8 cellular contexts compared by ENCODE assay signal in genomic region chr12:8242881-8243681, GRCh38. TPM values are rescaled to one million over a fixed set of nuclear protein-coding genes. Genes with fewer than 3 reads are reported as not detected.
DNase-seq lines count a peak whose midpoint lies in the region; ATAC-seq and FAIRE-seq lines count a peak whose summit lies in the region.
"Not testable (repeated sequence)": the region's sequence is repeated elsewhere in the genome, so short reads cannot be mapped to it uniquely, and the experiment has no call there.

No MANE protein-coding gene starts in this region.

- FAIRE-seq in RCC 7860 (lab: Jason Lieb, UNC) = peak; percentile 93

- peak overlapping the region; percentile 28; the same call in 1 of the 2 replicates for H2AFZ ChIP-seq in Karpas-422 (ENCODE audit: low read length)

- H3K27me3 Mint-ChIP-seq in activated T-cell treated with anti-CD3 and anti-CD28 coated beads, Interleukin-2, amount 50 U/mL, for 72 hours (ENCODE audit: low read depth) = not testable (repeated sequence)

- H3K4me3 ChIP-seq in Karpas-422 (ENCODE audit: low read length) (peak overlapping the region; percentile 74), esophagus (ENCODE audit: low read depth in 1 of 2, low read length in 2 of 2) (peak overlapping the region; percentile 67 to 82), mucosa of rectum (ENCODE audit: low read length in 2 of 2) (peak overlapping the region; percentile 76 to 77)

- peak overlapping the region; percentile 93 for H3K27ac Mint-ChIP-seq in activated T-cell treated with anti-CD3 and anti-CD28 coated beads, Interleukin-2, amount 50 U/mL, for 72 hours

- peak; percentile 87 for ATAC-seq in GM21723 (IDR thresholded peaks at IDR 0.05; ENCODE audit: unreplicated experiment)
- ATAC-seq in activated T-cell treated with anti-CD3 and anti-CD28 coated beads, Interleukin-2, amount 50 U/mL, for 72 hours (replicated peaks in 1 of 2) = peak; percentile 98 to 99

- not testable (repeated sequence) for H3K9me3 Mint-ChIP-seq in activated T-cell treated with anti-CD3 and anti-CD28 coated beads, Interleukin-2, amount 50 U/mL, for 72 hours

- H3K4me1 ChIP-seq in Karpas-422 (ENCODE audit: low read length) = peaks cover 13% of the 10 kb centered on the region
- H3K4me1 ChIP-seq in esophagus (ENCODE audit: control insufficient read depth in 2 of 2, insufficient read depth in 2 of 2, low read length in 1 of 2); mucosa of rectum (ENCODE audit: control insufficient read depth in 2 of 2, insufficient read depth in 2 of 2, low read length in 2 of 2): not testable (repeated sequence)

- H3K9ac ChIP-seq in Karpas-422 (ENCODE audit: low read length) (peak overlapping the region; percentile 75), mucosa of rectum (ENCODE audit: low read depth in 1 of 2, low read length in 2 of 2) (peak overlapping the region; percentile 41 to 82)

- not testable (repeated sequence) for H3K79me2 ChIP-seq in Karpas-422 (ENCODE audit: low read length)

- DNase-seq in DMS 273 (lab: John Stamatoyannopoulos, UW; ENCODE audit: unreplicated experiment) (peak; percentile 92), Karpas-422 (peak; percentile 97), RCC 7860 (ENCODE audit: low spot score) (peak; percentile 85)
- DNase-seq in activated T-cell treated with anti-CD3 and anti-CD28 coated beads, Interleukin-2, amount 50 U/mL, for 72 hours = peak; percentile 99 to 100
- peak; percentile 96 to 99 for DNase-seq in stimulated activated CD8-positive, alpha-beta memory T cell treated with anti-CD3 and anti-CD28 coated beads, Interleukin-2, amount 100 ng/mL, for 48 hours (ENCODE audit: low read depth in 2 of 2)

- H3K27ac ChIP-seq in Karpas-422 (ENCODE audit: low read length) (peak overlapping the region; percentile 40; the same call in 1 of the 2 replicates), esophagus (ENCODE audit: low read depth in 2 of 2, low read length in 1 of 2) (peak overlapping the region; percentile 93 to 98), mucosa of rectum (ENCODE audit: low read depth in 2 of 2, low read length in 2 of 2) (peak overlapping the region; percentile 86 to 89)

- not testable (repeated sequence) for H4K20me1 ChIP-seq in Karpas-422 (ENCODE audit: insufficient read depth, low read depth, low read length)

- H3K36me3 ChIP-seq in Karpas-422 (ENCODE audit: insufficient read depth, low read length); esophagus (ENCODE audit: control insufficient read depth in 2 of 2, insufficient read depth in 2 of 2, low read length in 1 of 2); mucosa of rectum (ENCODE audit: control insufficient read depth in 2 of 2, insufficient read depth in 2 of 2, low read length in 2 of 2): not testable (repeated sequence)

- not testable (repeated sequence) for H3K36me3 Mint-ChIP-seq in activated T-cell treated with anti-CD3 and anti-CD28 coated beads, Interleukin-2, amount 50 U/mL, for 72 hours (ENCODE audit: insufficient read depth in 2 of 2)

- peaks cover 35% of the 10 kb centered on the region for H3K4me1 Mint-ChIP-seq in activated T-cell treated with anti-CD3 and anti-CD28 coated beads, Interleukin-2, amount 50 U/mL, for 72 hours (ENCODE audit: low read depth)

- not testable (repeated sequence) for H3K9me2 ChIP-seq in Karpas-422 (replicated peaks; ENCODE audit: insufficient read depth, low read length)

- H3K9me3 ChIP-seq in Karpas-422 (ENCODE audit: low read length); esophagus (ENCODE audit: control insufficient read depth in 2 of 2, insufficient read depth in 1 of 2, low read depth in 1 of 2, low read length in 1 of 2); mucosa of rectum (ENCODE audit: control insufficient read depth in 2 of 2, low read length in 2 of 2): not testable (repeated sequence)

- peak overlapping the region; percentile 71 for H3K4me2 ChIP-seq in Karpas-422 (ENCODE audit: low read depth, low read length, poor library complexity, severe bottlenecking)

- H3K4me3 Mint-ChIP-seq in activated T-cell treated with anti-CD3 and anti-CD28 coated beads, Interleukin-2, amount 50 U/mL, for 72 hours = peak overlapping the region; percentile 89 to 93

- 0 to 1% methylated on average over 53 to 55 of the region's 56 CpGs for WGBS in esophagus, 2 donors

- H3K27me3 ChIP-seq in Karpas-422 (ENCODE audit: low read length); esophagus (ENCODE audit: control insufficient read depth in 1 of 2, insufficient read depth in 2 of 2, low read length in 2 of 2); mucosa of rectum (ENCODE audit: control insufficient read depth in 2 of 2, insufficient read depth in 2 of 2, low read length in 2 of 2): not testable (repeated sequence)

RNA-seq across cellular contexts. Expression of gene FAM90A1, which starts 15.7 kb away (rescaled TPM):
- not detected in 2 replicates for total RNA-seq in Karpas-422 (2014; rRNA removed; shearing (Covaris generic); ENCODE audit: low replicate concordance)
- 1 to 10 TPM in 1 of 2 donors, under 1 TPM in 1; 0.67 to 1.3 TPM for total RNA-seq in activated T-cell treated with anti-CD3 and anti-CD28 coated beads, Interleukin-2, amount 50 U/mL, for 72 hours
- polyA plus RNA-seq in esophagus = under 1 TPM; 0.13 to 0.18 TPM

Comparison
In these comparisons a context has a peak if more than half of its experiments do, and no peak if none do; other contexts are left out.
1. Peak in every context shown above with its lines: DNase-seq, ATAC-seq, H3K4me3 ChIP-seq and H3K27ac ChIP-seq.
2. H3K27ac ChIP-seq: peak in every context shown above with its lines; median percentile 96 in esophagus; 88 in mucosa of rectum; 40 in Karpas-422.